24 cellular contexts compared by ENCODE assay signal in genomic region chr14:39621223-39621622, GRCh38.
DNase-seq lines count a peak whose midpoint lies in the region; ATAC-seq and TF ChIP-seq lines count a peak whose summit lies in the region.
"Had no signal": no experiment of that assay in that cellular context is flagged by ENCODE, and none has a peak within 500 bp of the region (broad histone marks: within the 10 kb centered on the region; RNA-seq: fewer than 3 reads in every experiment).

No MANE protein-coding gene starts in this region.

- H3K9me3 Mint-ChIP-seq in naive thymus-derived CD4-positive, alpha-beta T cell = peaks cover 7 to 77% (median 31%) of the 10 kb centered on the region in 11 donors
- peaks cover 12% of the 10 kb centered on the region for H3K9me3 Mint-ChIP-seq in activated CD4-positive, alpha-beta memory T cell treated with anti-CD3 and anti-CD28 coated beads, Interleukin-2, amount 10 ng/mL, durations not matched to agents 7 days and 5 days

- H3K4me3 ChIP-seq in naive thymus-derived CD4-positive, alpha-beta T cell (ENCODE audit: low read length) = no peak overlapping the region
- no peak overlapping the region for H3K4me3 ChIP-seq in prostate gland
- H3K4me3 ChIP-seq: BLaER1, GM12878 had no signal

- no peaks in the 10 kb centered on the region for H3K27me3 ChIP-seq in naive thymus-derived CD4-positive, alpha-beta T cell (ENCODE audit: control insufficient read depth in 2 of 2, insufficient read depth in 2 of 2, low read length in 2 of 2)
- no peaks in the 10 kb centered on the region for H3K27me3 ChIP-seq in prostate gland (replicated peaks; ENCODE audit: insufficient read depth)
- H3K27me3 ChIP-seq: BE2C, BLaER1 had no signal

- no peak overlapping the region for H3K4me3 Mint-ChIP-seq in naive thymus-derived CD4-positive, alpha-beta T cell
- no peak overlapping the region for H3K4me3 Mint-ChIP-seq in activated CD4-positive, alpha-beta memory T cell treated with anti-CD3 and anti-CD28 coated beads, Interleukin-2, amount 10 ng/mL, durations not matched to agents 7 days and 5 days
- H3K4me3 Mint-ChIP-seq: CD14-positive monocyte; CD4-positive, alpha-beta memory T cell; CD4-positive, CD25-positive, alpha-beta regulatory T cell; CD8-positive, alpha-beta memory T cell had no signal

- ATAC-seq in naive thymus-derived CD4-positive, alpha-beta T cell = peak; percentile 59
- ATAC-seq in HG03469 (IDR thresholded peaks at IDR 0.05; ENCODE audit: unreplicated experiment) = no peak
- ATAC-seq: GM12878 had no signal

- H3K27me3 Mint-ChIP-seq in naive thymus-derived CD4-positive, alpha-beta T cell = no peaks in the 10 kb centered on the region
- no peaks in the 10 kb centered on the region for H3K27me3 Mint-ChIP-seq in activated CD4-positive, alpha-beta memory T cell treated with anti-CD3 and anti-CD28 coated beads, Interleukin-2, amount 10 ng/mL, durations not matched to agents 7 days and 5 days
- H3K27me3 Mint-ChIP-seq: CD4-positive, alpha-beta memory T cell; CD4-positive, CD25-positive, alpha-beta regulatory T cell; CD8-positive, alpha-beta memory T cell had no signal

- peak overlapping the region in 2 of 9 donors; percentile 18 to 63 for H3K27ac Mint-ChIP-seq in naive thymus-derived CD4-positive, alpha-beta T cell
- H3K27ac Mint-ChIP-seq in activated CD4-positive, alpha-beta memory T cell treated with anti-CD3 and anti-CD28 coated beads, Interleukin-2, amount 10 ng/mL, durations not matched to agents 7 days and 5 days = no peak overlapping the region
- H3K27ac Mint-ChIP-seq: CD14-positive monocyte; CD4-positive, CD25-positive, alpha-beta regulatory T cell; CD8-positive, alpha-beta memory T cell had no signal

- peaks cover 0 to 15% (median 0%) of the 10 kb centered on the region in 3 experiments for H3K9me3 ChIP-seq in naive thymus-derived CD4-positive, alpha-beta T cell (ENCODE audit: control insufficient read depth in 2 of 3, low read length in 3 of 3)
- H3K9me3 ChIP-seq in prostate gland = no peaks in the 10 kb centered on the region
- H3K9me3 ChIP-seq: BE2C had no signal

- POLR2A ChIA-PET in naive thymus-derived CD4-positive, alpha-beta T cell (lab: Charles Lee) = no interaction called here
- POLR2A ChIA-PET in activated CD4-positive, alpha-beta memory T cell treated with anti-CD3 and anti-CD28 coated beads, Interleukin-2, amount 10 ng/mL, durations not matched to agents 7 days and 5 days (lab: Charles Lee) = no interaction called here

- H3K27ac ChIP-seq in naive thymus-derived CD4-positive, alpha-beta T cell (ENCODE audit: low read depth, low read length) = no peak overlapping the region
- H3K27ac ChIP-seq in prostate gland = no peak overlapping the region
- H3K27ac ChIP-seq: BLaER1 had no signal

- H3K36me3 Mint-ChIP-seq in naive thymus-derived CD4-positive, alpha-beta T cell = peaks cover 0 to 16% (median 3%) of the 10 kb centered on the region in 5 donors
- no peaks in the 10 kb centered on the region for H3K36me3 Mint-ChIP-seq in activated CD4-positive, alpha-beta memory T cell treated with anti-CD3 and anti-CD28 coated beads, Interleukin-2, amount 10 ng/mL, durations not matched to agents 7 days and 5 days (ENCODE audit: low read depth)
- H3K36me3 Mint-ChIP-seq: CD14-positive monocyte; CD4-positive, CD25-positive, alpha-beta regulatory T cell had no signal

- WGBS in prostate gland = 47% methylated on average over 2 of the region's 2 CpGs

- CTCF ChIA-PET in naive thymus-derived CD4-positive, alpha-beta T cell (lab: Charles Lee) = interaction anchor here (0.6 kb wide), 1 partner anchor 1875 kb away, joined by 4 read pairs; no protein-coding TSS in a partner anchor
- CTCF ChIA-PET in activated CD4-positive, alpha-beta memory T cell treated with anti-CD3 and anti-CD28 coated beads, Interleukin-2, amount 10 ng/mL, durations not matched to agents 7 days and 5 days (lab: Charles Lee) = no interaction called here

- DNase-seq in NCI-H69 (lab: John Stamatoyannopoulos, UW) = peak; percentile 22
- peak in 3 of 9 donors; percentile 7 to 32 (median 13) for DNase-seq in naive thymus-derived CD4-positive, alpha-beta T cell
- peak; percentile 6 for DNase-seq in prostate gland (ENCODE audit: low spot score)
- DNase-seq in activated CD4-positive, alpha-beta memory T cell treated with anti-CD3 and anti-CD28 coated beads, Interleukin-2, amount 10 ng/mL, durations not matched to agents 7 days and 5 days = no peak
- DNase-seq in SK-N-DZ (ENCODE audit: low spot score) = no peak
- DNase-seq: 8988T; ACHN; BE2C; C1 segment of cervical spinal cord; CD4-positive, CD25-positive, alpha-beta regulatory T cell; CD8-positive, alpha-beta memory T cell; COR-L47; DMS 273 treated with DMSO at 0.1 percent for 48 hours; DMS153; DMS53; DMS79; DND-41; EL; GDM1 had no signal

- H3K4me1 Mint-ChIP-seq in naive thymus-derived CD4-positive, alpha-beta T cell = peaks cover 0 to 23% (median 15%) of the 10 kb centered on the region in 7 donors
- no peaks in the 10 kb centered on the region for H3K4me1 Mint-ChIP-seq in activated CD4-positive, alpha-beta memory T cell treated with anti-CD3 and anti-CD28 coated beads, Interleukin-2, amount 10 ng/mL, durations not matched to agents 7 days and 5 days
- H3K4me1 Mint-ChIP-seq: CD14-positive monocyte; CD4-positive, CD25-positive, alpha-beta regulatory T cell; CD8-positive, alpha-beta memory T cell had no signal

- peaks cover 0 to 4% of the 10 kb centered on the region in 2 donors for H3K4me1 ChIP-seq in naive thymus-derived CD4-positive, alpha-beta T cell (ENCODE audit: control insufficient read depth in 2 of 2, insufficient read depth in 2 of 2, low read length in 2 of 2)
- peaks cover 4% of the 10 kb centered on the region for H3K4me1 ChIP-seq in prostate gland (replicated peaks)
- H3K4me1 ChIP-seq: BE2C had no signal

- no peak for TF ChIP-seq POLR2A in prostate gland (IDR thresholded peaks at IDR 0.05)

- TF ChIP-seq CTCF in prostate gland (IDR thresholded peaks at IDR 0.05) = no peak

- H3K36me3 ChIP-seq in naive thymus-derived CD4-positive, alpha-beta T cell (ENCODE audit: control insufficient read depth in 2 of 3, insufficient read depth in 3 of 3, low read length in 3 of 3) = no peaks in the 10 kb centered on the region
- H3K36me3 ChIP-seq in prostate gland = no peaks in the 10 kb centered on the region
- H3K36me3 ChIP-seq: BE2C, BLaER1 had no signal

- intact Hi-C loops in naive thymus-derived CD4-positive, alpha-beta T cell (cut with micrococcal nuclease) = no loop called here
- intact Hi-C loops in prostate gland (cut with DNase I) = no loop called here

Comparison
In these comparisons a context has a peak if more than half of its experiments do, and no peak if none do; other contexts are left out.
1. DNase-seq: peak in NCI-H69 (single experiment) and prostate gland (single experiment); none in activated CD4-positive, alpha-beta memory T cell treated with anti-CD3 and anti-CD28 coated beads, Interleukin-2, amount 10 ng/mL, durations not matched to agents 7 days and 5 days (single experiment) and SK-N-DZ (single experiment).